ENCODE assay signal across 1 cellular context in the genomic region with DNA sequence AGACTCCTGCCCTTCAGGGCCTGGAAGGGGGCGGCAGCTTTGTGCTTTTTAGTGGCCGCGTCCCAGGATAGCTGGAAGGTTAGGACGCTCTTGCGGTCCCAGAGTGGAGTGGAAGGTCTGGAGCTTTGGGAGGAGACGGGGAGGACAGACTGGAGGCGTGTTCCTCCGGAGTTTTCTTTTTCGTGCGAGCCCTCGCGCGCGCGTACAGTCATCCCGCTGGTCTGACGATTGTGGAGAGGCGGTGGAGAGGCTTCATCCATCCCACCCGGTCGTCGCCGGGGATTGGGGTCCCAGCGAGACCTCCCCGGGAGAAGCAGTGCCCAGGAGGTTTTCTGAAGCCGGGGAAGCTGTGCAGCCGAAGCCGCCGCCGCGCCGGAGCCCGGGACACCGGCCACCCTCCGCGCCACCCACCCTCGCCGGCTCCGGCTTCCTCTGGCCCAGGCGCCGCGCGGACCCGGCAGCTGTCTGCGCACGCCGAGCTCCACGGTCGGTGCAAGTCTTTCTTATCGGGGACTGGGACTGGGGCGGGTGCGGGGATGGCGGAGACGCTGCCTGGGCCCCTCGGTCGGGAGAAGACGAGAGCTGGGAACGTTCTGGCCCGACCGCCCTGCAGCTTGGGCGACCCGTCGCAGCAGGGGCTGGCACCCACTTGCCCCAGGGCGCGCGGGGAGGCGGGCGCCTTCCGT.
TF ChIP-seq lines count a peak whose summit lies in the region.

TSS of gene EDNRA (plus strand) at position 207 of the 686 bp plus-strand sequence. CDS start 4,585 bp downstream, outside the sequence.

TF ChIP-seq in HepG2, 621 proteins besides CTCF, POLR2A, EP300 and RAD21 (continued from another document):
- TF ChIP-seq ZNF574 (CRISPR knock-in tag; IDR thresholded peaks at IDR 0.05), result no peak
- TF ChIP-seq MZF1 (CRISPR knock-in tag; IDR thresholded peaks at IDR 0.05; ENCODE audit: borderline replicate concordance), result no peak
- TF ChIP-seq YEATS4 (CRISPR knock-in tag; IDR thresholded peaks at IDR 0.05; ENCODE audit: borderline replicate concordance), result no peak
- TF ChIP-seq ZHX1 (CRISPR knock-in tag; IDR thresholded peaks at IDR 0.05; ENCODE audit: low read depth), result no peak
- no peak for TF ChIP-seq GATAD1 (CRISPR knock-in tag; IDR thresholded peaks at IDR 0.05)
